ENCODE assay signal across 20 cellular contexts in genomic region chr13:60689571-60689970, GRCh38.
"Had no signal": no experiment of that assay in that cellular context is flagged by ENCODE, and none has a peak within 500 bp of the region (broad histone marks: within the 10 kb centered on the region; RNA-seq: fewer than 3 reads in every experiment).

No MANE protein-coding gene starts in this region.

- H3K4me1 Mint-ChIP-seq: activated naive CD8-positive, alpha-beta T cell treated with anti-CD3 and anti-CD28 coated beads, Interleukin-2, amount 10 ng/mL, durations not matched to agents 7 days and 5 days; central memory CD8-positive, alpha-beta T cell; memory B cell; naive thymus-derived CD4-positive, alpha-beta T cell had no signal

- DNase-seq: activated CD4-positive, alpha-beta memory T cell treated with anti-CD3 and anti-CD28 coated beads for 36 hours; activated CD4-positive, alpha-beta T cell treated with anti-CD3 and anti-CD28 coated beads for 1 hour; activated naive CD4-positive, alpha-beta T cell; activated naive CD8-positive, alpha-beta T cell treated with anti-CD3 and anti-CD28 coated beads, Interleukin-2, amount 10 ng/mL, durations not matched to agents 7 days and 5 days; activated T-cell treated with anti-CD3 and anti-CD28 coated beads, Interleukin-2, amount 50 U/mL, for 4 hours; effector CD8-positive, alpha-beta T cell; foreskin melanocyte; kidney glomerular epithelial cell; left ventricle myocardium superior; mucosa of descending colon; naive thymus-derived CD4-positive, alpha-beta T cell; stimulated activated CD4-positive, alpha-beta T cell treated with anti-CD3 and anti-CD28 coated beads, Interleukin-4, amount 100 ng/mL, for 1 hour; stimulated activated naive CD4-positive, alpha-beta T cell treated with Interleukin-2 at 50 U/mL for 16 hours; substantia nigra; transverse colon had no signal

- H3K27ac ChIP-seq: coronary artery, transverse colon, vagina had no signal

- H3K9me3 Mint-ChIP-seq: activated CD4-positive, alpha-beta memory T cell treated with anti-CD3 and anti-CD28 coated beads for 36 hours; activated naive CD8-positive, alpha-beta T cell treated with anti-CD3 and anti-CD28 coated beads, Interleukin-2, amount 10 ng/mL, durations not matched to agents 7 days and 5 days had no signal

- H3K4me3 Mint-ChIP-seq: activated CD4-positive, alpha-beta memory T cell treated with anti-CD3 and anti-CD28 coated beads for 36 hours; activated naive CD8-positive, alpha-beta T cell treated with anti-CD3 and anti-CD28 coated beads, Interleukin-2, amount 10 ng/mL, durations not matched to agents 7 days and 5 days; activated T-cell treated with anti-CD3 and anti-CD28 coated beads, Interleukin-2, amount 50 U/mL, for 4 hours; brain; central memory CD8-positive, alpha-beta T cell; memory B cell; naive thymus-derived CD4-positive, alpha-beta T cell had no signal

- H3K27me3 ChIP-seq: transverse colon, vagina had no signal

- H3K36me3 Mint-ChIP-seq: activated CD4-positive, alpha-beta memory T cell treated with anti-CD3 and anti-CD28 coated beads for 36 hours; activated naive CD8-positive, alpha-beta T cell treated with anti-CD3 and anti-CD28 coated beads, Interleukin-2, amount 10 ng/mL, durations not matched to agents 7 days and 5 days; brain; memory B cell; naive thymus-derived CD4-positive, alpha-beta T cell had no signal

- H3K4me3 ChIP-seq: coronary artery, mucosa of descending colon, transverse colon, vagina had no signal

- H3K4me1 ChIP-seq: transverse colon, vagina had no signal

- H3K27ac Mint-ChIP-seq: activated CD4-positive, alpha-beta memory T cell treated with anti-CD3 and anti-CD28 coated beads for 36 hours; activated naive CD8-positive, alpha-beta T cell treated with anti-CD3 and anti-CD28 coated beads, Interleukin-2, amount 10 ng/mL, durations not matched to agents 7 days and 5 days; brain; memory B cell; naive thymus-derived CD4-positive, alpha-beta T cell had no signal

- ATAC-seq: left ventricle myocardium superior; mucosa of descending colon; naive thymus-derived CD4-positive, alpha-beta T cell had no signal

- H3K36me3 ChIP-seq: transverse colon, vagina had no signal

- H3K27me3 Mint-ChIP-seq: activated naive CD8-positive, alpha-beta T cell treated with anti-CD3 and anti-CD28 coated beads, Interleukin-2, amount 10 ng/mL, durations not matched to agents 7 days and 5 days; central memory CD8-positive, alpha-beta T cell had no signal
